In the genomic region with DNA sequence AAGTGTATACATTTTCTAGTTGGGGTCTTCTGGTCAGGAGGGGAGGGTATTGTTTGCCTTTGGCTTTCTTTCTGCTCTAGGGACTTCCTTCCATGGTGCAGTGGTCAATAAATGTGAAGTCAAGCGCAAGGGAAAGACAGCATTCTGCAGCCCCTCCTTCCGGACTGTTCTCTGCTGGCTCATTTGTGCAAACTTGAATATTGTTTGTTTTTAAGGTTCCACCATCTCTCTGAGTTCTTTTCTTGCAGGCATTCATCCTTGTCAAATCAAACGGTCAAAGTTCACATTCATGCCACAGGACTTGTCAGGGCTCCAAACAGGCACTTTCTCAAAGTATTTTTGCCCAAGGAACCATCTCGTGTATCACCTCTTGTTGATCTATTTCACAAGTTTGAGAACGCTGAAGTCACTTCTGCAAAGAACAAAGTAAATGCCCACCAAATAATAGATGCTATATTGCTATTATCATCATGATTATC, we compare ENCODE assay signal across 16 cellular contexts.
A peak's percentile ranks its signal among the peaks of the same experiment; 100 is the strongest.
DNase-seq lines count a peak whose midpoint lies in the region; ATAC-seq, FAIRE-seq and TF ChIP-seq lines count a peak whose summit lies in the region.
"Had no signal": no experiment of that assay in that cellular context is flagged by ENCODE, and none has a peak within 500 bp of the region (broad histone marks: within the 10 kb centered on the region; RNA-seq: fewer than 3 reads in every experiment).

No MANE protein-coding gene starts in this region.

- no peak for ATAC-seq in T-helper 17 cell

- TF ChIP-seq POLR2A in esophagus muscularis mucosa (IDR thresholded peaks at IDR 0.05; ENCODE audit: low read depth), result no peak

- H3K27ac Mint-ChIP-seq in T-helper 17 cell, result no peak overlapping the region
- H3K27ac Mint-ChIP-seq: CD4-positive, alpha-beta memory T cell; HFFc6 had no signal

- no peak overlapping the region for H3K9ac ChIP-seq in neuronal stem cell (ENCODE audit: low read depth, low read length, poor library complexity)
- no peak overlapping the region for H3K9ac ChIP-seq in smooth muscle cell (ENCODE audit: low read depth)

- peak overlapping the region; percentile 7 for H2AFZ ChIP-seq in neuronal stem cell (ENCODE audit: low read length)
- H2AFZ ChIP-seq in smooth muscle cell (ENCODE audit: low read depth), result no peak overlapping the region

- no peaks in the 10 kb centered on the region for H4K20me1 ChIP-seq in smooth muscle cell (ENCODE audit: low read depth)

- no peaks in the 10 kb centered on the region for H3K4me1 Mint-ChIP-seq in T-helper 17 cell
- H3K4me1 Mint-ChIP-seq: CD4-positive, alpha-beta memory T cell had no signal

- H3K9me3 ChIP-seq in esophagus muscularis mucosa (peaks cover 0 to 4% (median 0%) of the 10 kb centered on the region in 4 donors), neuronal stem cell (replicated peaks in 1 of 2; ENCODE audit: control insufficient read depth in 2 of 2, insufficient read depth in 1 of 2, low read depth in 1 of 2, low read length in 2 of 2) (peaks cover 0 to 26% of the 10 kb centered on the region in 2 donors), small intestine (ENCODE audit: control insufficient read depth, low read depth) (no peaks in the 10 kb centered on the region), T-helper 17 cell (ENCODE audit: control insufficient read depth, low read length, poor library complexity, severe bottlenecking) (no peaks in the 10 kb centered on the region), smooth muscle cell (replicated peaks; ENCODE audit: low read depth) (no peaks in the 10 kb centered on the region)
- H3K9me3 ChIP-seq: HAP-1 had no signal

- no peak overlapping the region for H3K4ac ChIP-seq in neuronal stem cell (ENCODE audit: low read length)

- H3K27ac ChIP-seq in esophagus muscularis mucosa (replicated peaks in 1 of 4) (no peak overlapping the region), neuronal stem cell (replicated peaks; ENCODE audit: low read length) (no peak overlapping the region), small intestine (ENCODE audit: low read depth in 1 of 2, low read length in 1 of 2) (no peak overlapping the region), smooth muscle cell (ENCODE audit: low read depth) (no peak overlapping the region)

- FAIRE-seq in small intestine (lab: Jason Lieb, UNC), result no peak
- FAIRE-seq: G401.6, GM12892, H54 had no signal

- no peak overlapping the region for H2BK120ac ChIP-seq in neuronal stem cell (ENCODE audit: low read depth, low read length)

- H3K27me3 Mint-ChIP-seq in T-helper 17 cell, result peaks cover 16% of the 10 kb centered on the region

- H3K36me3 ChIP-seq in esophagus muscularis mucosa (no peaks in the 10 kb centered on the region), neuronal stem cell (replicated peaks in 1 of 2; ENCODE audit: control insufficient read depth in 2 of 2, insufficient read depth in 2 of 2, low read length in 2 of 2) (no peaks in the 10 kb centered on the region), small intestine (ENCODE audit: control insufficient read depth in 2 of 2, insufficient read depth in 2 of 2, low read length in 2 of 2) (no peaks in the 10 kb centered on the region), smooth muscle cell (ENCODE audit: low read depth) (no peaks in the 10 kb centered on the region)
- H3K36me3 ChIP-seq: HAP-1 had no signal

- no peak overlapping the region for H3K4me2 ChIP-seq in neuronal stem cell (ENCODE audit: insufficient read depth, low read length, poor library complexity, severe bottlenecking)
- H3K4me2 ChIP-seq in smooth muscle cell, result no peak overlapping the region

- TF ChIP-seq CTCF in esophagus muscularis mucosa (IDR thresholded peaks at IDR 0.05) (no peak), smooth muscle cell (IDR thresholded peaks at IDR 0.05; ENCODE audit: borderline replicate concordance, insufficient read depth, poor library complexity, severe bottlenecking) (no peak)

- H3K79me2 ChIP-seq in smooth muscle cell (ENCODE audit: low read depth), result no peaks in the 10 kb centered on the region

- no peak overlapping the region for H3K14ac ChIP-seq in neuronal stem cell (ENCODE audit: low read length)

- H3K4me3 ChIP-seq in esophagus muscularis mucosa (no peak overlapping the region), neuronal stem cell (ENCODE audit: low read length in 2 of 2) (no peak overlapping the region), small intestine (ENCODE audit: low read depth in 1 of 2, low read length in 2 of 2) (no peak overlapping the region), smooth muscle cell (no peak overlapping the region)
- H3K4me3 ChIP-seq: HAP-1 had no signal

- 76% methylated on average over 5 of the region's 5 CpGs for WGBS in esophagus muscularis mucosa
- no CpG with 5 or more reads among the region's 5 CpGs for WGBS in neuronal stem cell (ENCODE audit: extremely low coverage in 2 of 2, insufficient read length in 2 of 2, insufficient replicate concordance in 1 of 2), 2 donors
- 57 to 70% (median 62%) methylated on average over 5 of the region's 5 CpGs for WGBS in small intestine, 3 donors
- WGBS in smooth muscle cell (ENCODE audit: low lambda C conversion rate), result 97% methylated on average over 5 of the region's 5 CpGs

- intact Hi-C loops in esophagus muscularis mucosa (cut with DNase I), result no loop called here

- H3K18ac ChIP-seq in neuronal stem cell (ENCODE audit: low read length), result no peak overlapping the region

- H3K4me3 Mint-ChIP-seq in T-helper 17 cell, result no peak overlapping the region
- H3K4me3 Mint-ChIP-seq: CD4-positive, alpha-beta memory T cell; HFFc6 had no signal

- no peak overlapping the region for H2BK12ac ChIP-seq in neuronal stem cell (ENCODE audit: low read length)

- no peak overlapping the region for H2AK5ac ChIP-seq in neuronal stem cell (ENCODE audit: low read depth, low read length)

- H3K4me1 ChIP-seq in esophagus muscularis mucosa (no peaks in the 10 kb centered on the region), neuronal stem cell (ENCODE audit: control insufficient read depth in 2 of 2, insufficient read depth in 1 of 2, low read depth in 1 of 2, low read length in 2 of 2) (peaks cover 2 to 10% of the 10 kb centered on the region in 2 donors), small intestine (ENCODE audit: control insufficient read depth in 2 of 2, insufficient read depth in 1 of 2, low read depth in 1 of 2, low read length in 1 of 2) (no peaks in the 10 kb centered on the region), smooth muscle cell (ENCODE audit: low read depth) (no peaks in the 10 kb centered on the region)
- H3K4me1 ChIP-seq: HAP-1 had no signal

- H4K91ac ChIP-seq in neuronal stem cell (ENCODE audit: low read depth, low read length, poor library complexity), result no peak overlapping the region

- peak; percentile 47 for DNase-seq in esophagus muscularis mucosa (ENCODE audit: extremely low spot score)
- no peak for DNase-seq in neuronal stem cell (ENCODE audit: low spot score)
- DNase-seq in small intestine, result peak; percentile 7
- no peak for DNase-seq in T-helper 17 cell
- DNase-seq in NCI-H748 (lab: John Stamatoyannopoulos, UW; ENCODE audit: unreplicated experiment), result no peak
- DNase-seq in smooth muscle cell (lab: John Stamatoyannopoulos, UW; ENCODE audit: unreplicated experiment), result no peak
- DNase-seq: CD4-positive, alpha-beta memory T cell; COR-L47; DMS153; DND-41; GOT3; HFFc6 had no signal

- H2BK5ac ChIP-seq in neuronal stem cell (ENCODE audit: low read length), result no peak overlapping the region

- no peaks in the 10 kb centered on the region for H3F3A ChIP-seq in smooth muscle cell (ENCODE audit: low read depth)

- no peak for TF ChIP-seq EP300 in esophagus muscularis mucosa (IDR thresholded peaks at IDR 0.05)

- H3K79me1 ChIP-seq in neuronal stem cell (ENCODE audit: low read depth, low read length), result no peaks in the 10 kb centered on the region

- no peaks in the 10 kb centered on the region for H3K36me3 Mint-ChIP-seq in T-helper 17 cell (ENCODE audit: low read depth)

- no peak overlapping the region for H4K8ac ChIP-seq in neuronal stem cell (ENCODE audit: low read depth, low read length)

- no peaks in the 10 kb centered on the region for H3K27me3 ChIP-seq in esophagus muscularis mucosa
- no peaks in the 10 kb centered on the region for H3K27me3 ChIP-seq in neuronal stem cell (ENCODE audit: control insufficient read depth in 3 of 3, insufficient read depth in 3 of 3, low read depth in 1 of 3, low read length in 3 of 3)
- H3K27me3 ChIP-seq in small intestine (ENCODE audit: control insufficient read depth in 2 of 2, insufficient read depth in 2 of 2, low read length in 2 of 2), result peaks cover 0 to 2% of the 10 kb centered on the region in 2 donors
- no peaks in the 10 kb centered on the region for H3K27me3 ChIP-seq in smooth muscle cell (ENCODE audit: low read depth)

- no peak overlapping the region for H2BK15ac ChIP-seq in neuronal stem cell (ENCODE audit: low read length)

- no peak overlapping the region for H3K23ac ChIP-seq in neuronal stem cell (ENCODE audit: low read depth, low read length, poor library complexity)

Comparison
In these comparisons a context has a peak if more than half of its experiments do, and no peak if none do; other contexts are left out.
1. DNase-seq: peak in esophagus muscularis mucosa (single experiment) and small intestine (single experiment); none in neuronal stem cell (single experiment), T-helper 17 cell (0 of 3), NCI-H748 (single experiment) and smooth muscle cell (single experiment).